In genomic region chr4:95249402-95250043, GRCh38 we compare ENCODE assay signal across 21 cellular contexts.
A peak's percentile ranks its signal among the peaks of the same experiment; 100 is the strongest.
DNase-seq lines count a peak whose midpoint lies in the region; ATAC-seq and TF ChIP-seq lines count a peak whose summit lies in the region.
"Had no signal": no experiment of that assay in that cellular context is flagged by ENCODE, and none has a peak within 500 bp of the region (broad histone marks: within the 10 kb centered on the region; RNA-seq: fewer than 3 reads in every experiment).

No MANE protein-coding gene starts in this region.

- CTCF ChIA-PET in HEK293T (lab: Yijun Ruan, JAX) = interaction anchor here (0.6 kb wide), 1 partner anchor 89 kb away, joined by 4 read pairs; no protein-coding TSS in a partner anchor

- POLR2A ChIA-PET in HEK293T (lab: Yijun Ruan, JAX) = no interaction called here

- DNase-seq in activated CD4-positive, alpha-beta T cell treated with anti-CD3 and anti-CD28 coated beads for 48 hours = peak; percentile 9
- DNase-seq in activated CD4-positive, alpha-beta T cell treated with anti-CD3 and anti-CD28 coated beads for 4 hours = no peak
- peak; percentile 26 to 33 for DNase-seq in activated T-cell treated with anti-CD3 and anti-CD28 coated beads, Interleukin-2, amount 50 U/mL, for 48 hours
- DNase-seq in left colon (no peak), HEK293T (ENCODE audit: extremely low spot score) (no peak), inferior parietal cortex (ENCODE audit: extremely low spot score) (no peak)
- DNase-seq: activated CD4-positive, alpha-beta T cell treated with anti-CD3 and anti-CD28 coated beads, Interleukin-2, amount 10 ng/mL, durations not matched to agents 7 days and 5 days; activated gamma-delta T cell treated with Interleukin-2 at 50 U/mL for 16 hours; adrenal gland; body of pancreas; CD4-positive, CD25-positive, alpha-beta regulatory T cell; dermis blood vessel endothelial cell; foreskin keratinocyte; heart right ventricle; lower lobe of right lung; NCI-H1417 treated with DMSO at 0.1 percent for 48 hours; NCI-H2029 treated with DMSO at 0.1 percent for 48 hours; NCI-H524 treated with DMSO at 0.1 percent for 48 hours had no signal

- intact Hi-C loops in left colon (cut with DNase I, micrococcal nuclease) = no loop called here

- ATAC-seq in GM18520 (IDR thresholded peaks at IDR 0.05; ENCODE audit: unreplicated experiment) (peak; percentile 39), left colon (peak; percentile 54), GM21423 (IDR thresholded peaks at IDR 0.05; ENCODE audit: unreplicated experiment) (no peak)
- ATAC-seq: body of pancreas; foreskin keratinocyte; heart right ventricle; lower lobe of right lung; stimulated activated memory B cell treated with anti-CD40 and anti-IgM and Interleukin-4, amounts not matched to agents 10 μg/mL and 1 μg/mL and 100 μg/mL, for 72 hours had no signal

TF ChIP-seq in HEK293T, 16 proteins besides CTCF, POLR2A, EP300 and RAD21:
- TF ChIP-seq FOXA1 (IDR thresholded peaks at IDR 0.05) (no peak), TARDBP (IDR thresholded peaks at IDR 0.05) (no peak), L3MBTL2 (conservative IDR thresholded peaks at IDR 0.05) (no peak), NFRKB (IDR thresholded peaks at IDR 0.05) (no peak), CTBP1 (IDR thresholded peaks at IDR 0.05; ENCODE audit: borderline replicate concordance) (no peak), ELF4 (IDR thresholded peaks at IDR 0.05) (no peak), BHLHE40 (IDR thresholded peaks at IDR 0.05; ENCODE audit: borderline replicate concordance) (no peak), ZNF384 (IDR thresholded peaks at IDR 0.05) (no peak), ARNT (IDR thresholded peaks at IDR 0.05) (no peak), FOXK2 (IDR thresholded peaks at IDR 0.05) (no peak), LEF1 (IDR thresholded peaks at IDR 0.05; ENCODE audit: borderline replicate concordance) (no peak), FOXM1 (IDR thresholded peaks at IDR 0.05; ENCODE audit: borderline replicate concordance) (no peak), SP1 (IDR thresholded peaks at IDR 0.05) (no peak)

Comparison
In these comparisons a context has a peak if more than half of its experiments do, and no peak if none do; other contexts are left out.
1. DNase-seq: peak in activated CD4-positive, alpha-beta T cell treated with anti-CD3 and anti-CD28 coated beads for 48 hours (single experiment) and activated T-cell treated with anti-CD3 and anti-CD28 coated beads, Interleukin-2, amount 50 U/mL, for 48 hours (2 of 2); none in activated CD4-positive, alpha-beta T cell treated with anti-CD3 and anti-CD28 coated beads for 4 hours (0 of 2), left colon (0 of 2), HEK293T (single experiment) and inferior parietal cortex (single experiment).